ENCODE assay signal across 28 cellular contexts in genomic region chr11:44846852-44847251, GRCh38.
"Had no signal": no experiment of that assay in that cellular context is flagged by ENCODE, and none has a peak within 500 bp of the region (broad histone marks: within the 10 kb centered on the region; RNA-seq: fewer than 3 reads in every experiment).

No MANE protein-coding gene starts in this region.

- H3K4me1 ChIP-seq: left lung, suprapubic skin, upper lobe of right lung had no signal

- H3K4me3 ChIP-seq: left lung, lung, ovary, right atrium auricular region, skin epidermis, stomach, suprapubic skin, thoracic aorta, tibial artery, upper lobe of right lung had no signal

- ATAC-seq: left lung; natural killer cell; sciatic nerve; stimulated activated naive B cell treated with anti-CD40 and anti-IgM and Interleukin-4, amounts not matched to agents 10 μg/mL and 1 μg/mL and 100 μg/mL, for 72 hours; stimulated activated naive CD8-positive, alpha-beta T cell treated with anti-CD3 and anti-CD28 coated beads, Interleukin-15, Interleukin-2, amounts not matched to agents 100 U/mL and 50 U/mL, for 24 hours; upper lobe of right lung had no signal

- H3K4me3 Mint-ChIP-seq: immature natural killer cell; mesothelial cell of epicardium; naive B cell; natural killer cell; stimulated activated naive B cell treated with anti-CD40 and anti-IgM and Interleukin-4, amounts not matched to agents 10 μg/mL and 1 μg/mL and 100 μg/mL, for 72 hours had no signal

- H3K36me3 ChIP-seq: left lung, ovary, right atrium auricular region, suprapubic skin, thoracic aorta, tibial artery, upper lobe of right lung had no signal

- H3K27ac Mint-ChIP-seq: immature natural killer cell; mesothelial cell of epicardium; natural killer cell; progenitor cell of endocrine pancreas; stimulated activated naive B cell treated with anti-CD40 and anti-IgM and Interleukin-4, amounts not matched to agents 10 μg/mL and 1 μg/mL and 100 μg/mL, for 72 hours had no signal

- H3K27me3 ChIP-seq: left lung, ovary, right atrium auricular region, stomach, suprapubic skin, tibial artery, upper lobe of right lung had no signal

- DNase-seq: head of caudate nucleus; hypothalamus; immature natural killer cell; left lung; mesendoderm; naive B cell; natural killer cell; ovary; stimulated activated CD4-positive, alpha-beta T cell treated with anti-CD3 and anti-CD28 coated beads, Interleukin-12 subunit alpha, Interleukin-12 subunit beta, amount 100 ng/mL, for 4 hours; stimulated activated CD4-positive, alpha-beta T cell treated with anti-CD3 and anti-CD28 coated beads, Interleukin-15, amount 100 ng/mL, for 24 hours; stimulated activated CD4-positive, alpha-beta T cell treated with anti-CD3 and anti-CD28 coated beads, Interleukin-2, amount 100 ng/mL, for 24 hours; stimulated activated CD4-positive, alpha-beta T cell treated with anti-CD3 and anti-CD28 coated beads, Interleukin-4, amount 100 ng/mL, for 1 hour; stimulated activated naive B cell treated with anti-CD40 and anti-IgM and Interleukin-4, amounts not matched to agents 10 μg/mL and 1 μg/mL and 100 μg/mL, for 72 hours; stimulated activated naive CD8-positive, alpha-beta T cell treated with anti-CD3 and anti-CD28 coated beads, Interleukin-15, Interleukin-2, amounts not matched to agents 100 U/mL and 50 U/mL, for 24 hours; stomach; tibial artery; trophoblast cell; upper lobe of right lung had no signal

- H3K4me1 Mint-ChIP-seq: immature natural killer cell; naive B cell; natural killer cell; stimulated activated naive B cell treated with anti-CD40 and anti-IgM and Interleukin-4, amounts not matched to agents 10 μg/mL and 1 μg/mL and 100 μg/mL, for 72 hours had no signal

- FAIRE-seq: islet of Langerhans, urothelium cell line had no signal

- H3K27me3 Mint-ChIP-seq: progenitor cell of endocrine pancreas had no signal

- H3K27ac ChIP-seq: left lung, ovary, right atrium auricular region, skin epidermis, stomach, suprapubic skin, thoracic aorta, tibial artery, upper lobe of right lung had no signal

- H3K9me3 ChIP-seq: ovary, suprapubic skin, thoracic aorta, upper lobe of right lung had no signal
